14 cellular contexts compared by ENCODE assay signal in the genomic region with DNA sequence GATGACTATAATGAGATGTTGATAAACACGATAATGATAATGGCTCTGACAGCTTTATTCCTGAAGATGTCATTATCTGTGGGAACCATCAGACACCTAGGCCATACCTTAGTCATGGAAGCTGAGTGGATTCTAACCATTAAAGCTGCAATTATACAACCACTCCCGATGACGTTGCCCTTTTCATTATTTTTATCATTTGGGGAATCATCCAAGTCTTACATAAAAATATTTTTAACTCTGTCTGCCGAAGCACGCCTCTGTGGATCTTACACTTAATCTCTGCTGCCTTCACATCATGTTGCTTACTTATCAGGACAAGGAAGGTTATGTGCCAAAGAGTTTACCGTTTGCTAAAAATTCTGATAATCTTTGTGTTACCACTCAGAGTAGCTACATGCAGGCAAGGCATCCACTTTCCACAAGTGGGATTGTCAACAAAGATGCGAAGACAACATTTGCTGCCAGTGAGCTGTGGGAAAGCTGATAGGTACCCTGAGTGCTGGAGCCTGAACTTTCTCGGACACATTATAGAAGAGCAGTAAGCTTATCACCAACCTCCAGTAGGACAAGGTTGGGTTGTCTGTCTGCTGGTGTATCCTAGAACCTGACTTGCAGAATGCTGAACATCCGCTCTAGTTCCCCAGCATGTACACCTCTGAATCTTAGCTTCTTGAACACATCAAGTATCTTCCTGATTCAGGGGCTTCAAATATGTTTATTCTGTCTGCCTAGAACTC.
DNase-seq lines count a peak whose midpoint lies in the region; TF ChIP-seq lines count a peak whose summit lies in the region.
"Had no signal": no experiment of that assay in that cellular context is flagged by ENCODE, and none has a peak within 500 bp of the region (broad histone marks: within the 10 kb centered on the region; RNA-seq: fewer than 3 reads in every experiment).

No MANE protein-coding gene starts in this region.

- H3K4me3 ChIP-seq in fibroblast of the aortic adventitia (ENCODE audit: low read depth, low read length) (no peak overlapping the region), suprapubic skin (no peak overlapping the region)

- no peak overlapping the region for H3K27ac ChIP-seq in suprapubic skin

- no peaks in the 10 kb centered on the region for H3K4me1 ChIP-seq in suprapubic skin

- H3K36me3 ChIP-seq in suprapubic skin, result no peaks in the 10 kb centered on the region

- no peaks in the 10 kb centered on the region for H3K9me3 ChIP-seq in suprapubic skin

- no peak for TF ChIP-seq EP300 in suprapubic skin (IDR thresholded peaks at IDR 0.05)

- TF ChIP-seq CTCF in fibroblast of the aortic adventitia (IDR thresholded peaks at IDR 0.05; ENCODE audit: insufficient read depth, low read length) (no peak), suprapubic skin (IDR thresholded peaks at IDR 0.05) (no peak)

- no peak for TF ChIP-seq POLR2A in suprapubic skin (IDR thresholded peaks at IDR 0.05)

- WGBS in suprapubic skin, result 65% methylated on average over 9 of the region's 9 CpGs

- no peaks in the 10 kb centered on the region for H3K27me3 ChIP-seq in suprapubic skin

- peak; percentile 47 for DNase-seq in EH (ENCODE audit: low read depth)
- peak; percentile 86 for DNase-seq in NCI-H1105 (lab: John Stamatoyannopoulos, UW)
- peak; percentile 98 for DNase-seq in NCI-H748 (lab: John Stamatoyannopoulos, UW; ENCODE audit: unreplicated experiment)
- DNase-seq in fibroblast of the aortic adventitia (ENCODE audit: low read depth), result peak; percentile 13
- no peak for DNase-seq in cerebellum (ENCODE audit: low spot score)
- DNase-seq in activated T-cell treated with anti-CD3 and anti-CD28 coated beads, Interleukin-2, amount 50 U/mL, for 1 hour, result no peak
- DNase-seq in suprapubic skin (ENCODE audit: low spot score in 2 of 2), result no peak
- DNase-seq: CD4-positive, alpha-beta T cell; HFFc6; MV-4-11; NCI-H187 treated with DMSO at 0.1 percent for 48 hours; NCI-H446; SIG-M5; SW 1271 had no signal

Comparison
In these comparisons a context has a peak if more than half of its experiments do, and no peak if none do; other contexts are left out.
1. DNase-seq: peak in EH (single experiment), NCI-H1105 (single experiment), NCI-H748 (single experiment) and fibroblast of the aortic adventitia (single experiment); none in cerebellum (single experiment), activated T-cell treated with anti-CD3 and anti-CD28 coated beads, Interleukin-2, amount 50 U/mL, for 1 hour (single experiment) and suprapubic skin (0 of 2).